In the genomic region with DNA sequence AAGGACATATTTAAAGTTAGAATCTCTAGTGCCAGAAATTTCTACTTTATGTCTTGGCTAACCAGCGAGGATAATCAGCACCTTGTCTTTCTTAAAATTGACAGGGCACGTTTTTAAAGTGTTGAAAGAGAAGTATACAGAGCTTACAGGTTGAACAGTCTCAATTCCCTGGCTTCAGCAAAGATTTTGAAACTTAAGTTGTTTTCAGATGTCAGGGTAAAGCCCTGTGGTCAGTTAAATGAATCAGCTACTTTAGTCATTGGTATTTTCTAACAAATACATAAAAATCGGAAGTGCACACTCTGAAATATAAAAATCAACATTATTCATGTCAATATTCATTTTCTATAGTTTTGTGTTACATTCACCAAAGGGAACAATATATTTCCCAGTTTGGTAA, we compare ENCODE assay signal across 31 cellular contexts. TPM values are rescaled to one million over a fixed set of nuclear protein-coding genes. Genes with fewer than 3 reads are reported as not detected.
"Had no signal": no experiment of that assay in that cellular context is flagged by ENCODE, and none has a peak within 500 bp of the region (broad histone marks: within the 10 kb centered on the region; RNA-seq: fewer than 3 reads in every experiment).

No MANE protein-coding gene starts in this region.

- H3K9ac ChIP-seq: parathyroid adenoma had no signal

- H3K9me3 ChIP-seq: esophagus muscularis mucosa, left lung, lower lobe of right lung, psoas muscle, sigmoid colon, uterus had no signal

- H2AFZ ChIP-seq: parathyroid adenoma had no signal

- DNase-seq: activated CD4-positive, alpha-beta T cell treated with anti-CD3 and anti-CD28 coated beads for 1 hour; activated CD4-positive, alpha-beta T cell treated with anti-CD3 and anti-CD28 coated beads, Interleukin-2, amount 50 U/mL, for 1 hour; activated CD8-positive, alpha-beta memory T cell treated with anti-CD3 and anti-CD28 coated beads, Interleukin-2, amount 10 ng/mL, durations not matched to agents 7 days and 5 days; activated CD8-positive, alpha-beta T cell treated with anti-CD3 and anti-CD28 coated beads, Interleukin-2, amount 10 ng/mL, durations not matched to agents 7 days and 5 days; activated naive CD4-positive, alpha-beta T cell; activated T-cell treated with anti-CD3 and anti-CD28 coated beads, Interleukin-2, amount 50 U/mL, for 48 hours; anterior cingulate cortex; dermis blood vessel endothelial cell; effector CD4-positive, alpha-beta T cell; left lung; lower lobe of right lung; mesenchymal stem cell; naive thymus-derived CD8-positive, alpha-beta T cell; nucleus accumbens; psoas muscle; sigmoid colon; stimulated activated CD4-positive, alpha-beta T cell treated with anti-CD3 and anti-CD28 coated beads, Interleukin-1b, Interleukin-23, amount 100 ng/mL, for 48 hours; stimulated activated CD4-positive, alpha-beta T cell treated with anti-CD3 and anti-CD28 coated beads, Interleukin-4, amount 100 ng/mL, for 4 hours; stimulated activated CD8-positive, alpha-beta memory T cell treated with anti-CD3 and anti-CD28 coated beads, Interleukin-4, amount 100 ng/mL, for 48 hours; stimulated activated naive CD8-positive, alpha-beta T cell treated with anti-CD3 and anti-CD28 coated beads, Interleukin-15, amount 100 ng/mL, for 72 hours; substantia nigra; uterus had no signal

- H3K4me2 ChIP-seq: smooth muscle cell had no signal

- H3K27ac ChIP-seq: esophagus muscularis mucosa, left lung, lower lobe of right lung, parathyroid adenoma, psoas muscle, sigmoid colon, uterus had no signal

- H3K4me3 ChIP-seq: esophagus muscularis mucosa, left lung, lower lobe of right lung, psoas muscle, sigmoid colon, smooth muscle cell, uterus had no signal

- H3K36me3 ChIP-seq: esophagus muscularis mucosa, left lung, lower lobe of right lung, sigmoid colon, uterus had no signal

- H3K27me3 ChIP-seq: esophagus muscularis mucosa, left lung, sigmoid colon, uterus had no signal

- ATAC-seq: activated CD8-positive, alpha-beta memory T cell treated with anti-CD3 and anti-CD28 coated beads, Interleukin-2, amount 10 ng/mL, durations not matched to agents 7 days and 5 days; activated CD8-positive, alpha-beta T cell treated with anti-CD3 and anti-CD28 coated beads, Interleukin-2, amount 10 ng/mL, durations not matched to agents 7 days and 5 days; activated naive CD4-positive, alpha-beta T cell treated with anti-CD3 and anti-CD28 coated beads, Interleukin-2, amount 50 U/mL, for 72 hours; left lung; lower lobe of right lung; naive thymus-derived CD8-positive, alpha-beta T cell; psoas muscle; stimulated activated memory B cell treated with anti-CD40 and anti-IgM and Interleukin-4, amounts not matched to agents 10 μg/mL and 1 μg/mL and 100 μg/mL, for 72 hours; stimulated activated naive CD8-positive, alpha-beta T cell treated with anti-CD3 and anti-CD28 coated beads, Interleukin-15, amount 100 ng/mL, for 72 hours; WTC11 had no signal

- FAIRE-seq: colon, frontal cortex, islet of Langerhans had no signal

- H3K4me1 ChIP-seq: esophagus muscularis mucosa, left lung, lower lobe of right lung, parathyroid adenoma, psoas muscle, sigmoid colon had no signal

- H3K79me2 ChIP-seq: parathyroid adenoma had no signal

RNA-seq across cellular contexts. Expression of a gene that starts 29.1 kb away (rescaled TPM):
- total RNA-seq: activated CD8-positive, alpha-beta memory T cell treated with anti-CD3 and anti-CD28 coated beads, Interleukin-2, amount 10 ng/mL, durations not matched to agents 7 days and 5 days; activated CD8-positive, alpha-beta T cell treated with anti-CD3 and anti-CD28 coated beads, Interleukin-2, amount 10 ng/mL, durations not matched to agents 7 days and 5 days; activated naive CD4-positive, alpha-beta T cell treated with anti-CD3 and anti-CD28 coated beads, Interleukin-2, amount 50 U/mL, for 72 hours; naive thymus-derived CD8-positive, alpha-beta T cell had no signal
- polyA plus RNA-seq: naive thymus-derived CD8-positive, alpha-beta T cell had no signal
